ENCODE assay signal across 9 cellular contexts in genomic region chr15:47812436-47813109, GRCh38.
A peak's percentile ranks its signal among the peaks of the same experiment; 100 is the strongest.
DNase-seq lines count a peak whose midpoint lies in the region; ATAC-seq and TF ChIP-seq lines count a peak whose summit lies in the region.
"Had no signal": no experiment of that assay in that cellular context is flagged by ENCODE, and none has a peak within 500 bp of the region (broad histone marks: within the 10 kb centered on the region; RNA-seq: fewer than 3 reads in every experiment).

No MANE protein-coding gene starts in this region.

- H3K36me3 ChIP-seq in fibroblast of lung (ENCODE audit: control insufficient read depth, insufficient read depth, low read length) (no peaks in the 10 kb centered on the region), adrenal gland (replicated peaks in 1 of 2) (no peaks in the 10 kb centered on the region)

- no peak overlapping the region for H3K9ac ChIP-seq in fibroblast of lung (ENCODE audit: insufficient read depth, low read length)

- TF ChIP-seq CTCF in Calu3 (IDR thresholded peaks at IDR 0.05; ENCODE audit: unreplicated experiment) = no peak
- no peak for TF ChIP-seq CTCF in fibroblast of lung (conservative IDR thresholded peaks at IDR 0.05 in 1 of 2, IDR thresholded peaks at IDR 0.05 in 1 of 2; ENCODE audit: low read depth in 1 of 2, low read length in 2 of 2)
- no peak for TF ChIP-seq CTCF in adrenal gland (IDR thresholded peaks at IDR 0.05)
- TF ChIP-seq CTCF in CD4-positive, alpha-beta T cell (IDR thresholded peaks at IDR 0.05) = no peak

- no peaks in the 10 kb centered on the region for H3K79me2 ChIP-seq in fibroblast of lung (ENCODE audit: control insufficient read depth, insufficient read depth, low read length)

- WGBS in adrenal gland, 4 donors = 76 to 86% (median 80%) methylated on average over 5 of the region's 5 CpGs

- H3K4me3 ChIP-seq in fibroblast of lung (replicated peaks in 1 of 4; ENCODE audit: control extremely low read depth in 1 of 4, insufficient read depth in 1 of 4, low read depth in 3 of 4, low read length in 4 of 4) (no peak overlapping the region), adrenal gland (no peak overlapping the region)

- intact Hi-C loops in Calu3 (cut with micrococcal nuclease; ENCODE audit: unreplicated experiment) = no loop called here
- intact Hi-C loops in adrenal gland (cut with DNase I) = no loop called here
- intact Hi-C loops in CD4-positive, alpha-beta T cell (cut with DNase I, micrococcal nuclease) = no loop called here

- H3K27me3 ChIP-seq in fibroblast of lung (ENCODE audit: control insufficient read depth, insufficient read depth, low read length) = no peaks in the 10 kb centered on the region
- peaks cover 4% of the 10 kb centered on the region for H3K27me3 ChIP-seq in adrenal gland
- no peaks in the 10 kb centered on the region for H3K27me3 ChIP-seq in CD4-positive, alpha-beta T cell (ENCODE audit: control insufficient read depth, insufficient read depth, low read length)

- POLR2A ChIA-PET in CD4-positive, alpha-beta T cell (lab: Charles Lee) = no interaction called here

- no peak overlapping the region for H3K4me2 ChIP-seq in fibroblast of lung (ENCODE audit: extremely low read depth, insufficient read depth, low read length)

- no peaks in the 10 kb centered on the region for H4K20me1 ChIP-seq in fibroblast of lung (ENCODE audit: control insufficient read depth, extremely low read depth, insufficient read depth, low read length)

- H3K27me3 Mint-ChIP-seq in Calu3 (ENCODE audit: unreplicated experiment) = no peaks in the 10 kb centered on the region
- no peaks in the 10 kb centered on the region for H3K27me3 Mint-ChIP-seq in CD4-positive, alpha-beta T cell

- H3K9me3 Mint-ChIP-seq in Calu3 (ENCODE audit: low read depth, unreplicated experiment) = peaks cover 9% of the 10 kb centered on the region
- H3K9me3 Mint-ChIP-seq in CD4-positive, alpha-beta T cell = no peaks in the 10 kb centered on the region
- H3K9me3 Mint-ChIP-seq: CD8-positive, alpha-beta T cell had no signal

- H3K4me3 Mint-ChIP-seq in Calu3 (ENCODE audit: low read depth, unreplicated experiment) = no peak overlapping the region
- H3K4me3 Mint-ChIP-seq in CD4-positive, alpha-beta T cell = no peak overlapping the region
- H3K4me3 Mint-ChIP-seq: CD8-positive, alpha-beta T cell had no signal

- CTCF ChIA-PET in Calu3 (lab: Charles Lee) = no interaction called here
- CTCF ChIA-PET in CD4-positive, alpha-beta T cell (lab: Charles Lee) = no interaction called here

- no TSS peak for BruUV-seq in Calu3 (replicated peaks; lab: Mats Ljungman, UMichigan)

- peak; percentile 7 for DNase-seq in Calu3
- peak; percentile 18 to 68 for DNase-seq in fibroblast of lung (ENCODE audit: low read depth in 2 of 2)
- no peak for DNase-seq in activated gamma-delta T cell treated with Interleukin-2 at 50 U/mL for 16 hours
- no peak for DNase-seq in NCI-H1105 treated with DMSO at 0.1 percent for 48 hours (lab: John Stamatoyannopoulos, UW)
- DNase-seq in adrenal gland = no peak
- no peak for DNase-seq in CD4-positive, alpha-beta T cell
- DNase-seq: CD8-positive, alpha-beta T cell had no signal

- no peak overlapping the region for H2AFZ ChIP-seq in fibroblast of lung (ENCODE audit: low read length)

- H3K27ac ChIP-seq in fibroblast of lung (ENCODE audit: insufficient read depth, low read length) = no peak overlapping the region
- no peak overlapping the region for H3K27ac ChIP-seq in adrenal gland
- no peak overlapping the region for H3K27ac ChIP-seq in CD4-positive, alpha-beta T cell (ENCODE audit: low read depth, low read length)

- peaks cover 2% of the 10 kb centered on the region for H3K4me1 ChIP-seq in fibroblast of lung (ENCODE audit: control insufficient read depth, extremely low read depth, insufficient read depth, low read length)
- no peaks in the 10 kb centered on the region for H3K4me1 ChIP-seq in adrenal gland (replicated peaks in 1 of 2)

- TF ChIP-seq POLR2A in adrenal gland (IDR thresholded peaks at IDR 0.05) = no peak

- H3K9me3 ChIP-seq in fibroblast of lung (ENCODE audit: control insufficient read depth, insufficient read depth, low read depth, low read length) (no peaks in the 10 kb centered on the region), adrenal gland (replicated peaks in 1 of 3) (no peaks in the 10 kb centered on the region)
- H3K9me3 ChIP-seq in CD4-positive, alpha-beta T cell (ENCODE audit: control insufficient read depth, low read length) = no peaks in the 10 kb centered on the region

- peak; percentile 62 for ATAC-seq in GM21360 (IDR thresholded peaks at IDR 0.05; ENCODE audit: unreplicated experiment)
- peak; percentile 69 for ATAC-seq in HG03460 (IDR thresholded peaks at IDR 0.05; ENCODE audit: unreplicated experiment)
- ATAC-seq in CD4-positive, alpha-beta T cell (ENCODE audit: poor library complexity) = no peak
- ATAC-seq: CD8-positive, alpha-beta T cell had no signal

- H3K27ac Mint-ChIP-seq in Calu3 (ENCODE audit: unreplicated experiment) = no peak overlapping the region
- no peak overlapping the region for H3K27ac Mint-ChIP-seq in CD4-positive, alpha-beta T cell
- H3K27ac Mint-ChIP-seq: CD8-positive, alpha-beta T cell had no signal

- peaks cover 7% of the 10 kb centered on the region for H3K4me1 Mint-ChIP-seq in Calu3 (ENCODE audit: low read depth, unreplicated experiment)
- peaks cover 3% of the 10 kb centered on the region for H3K4me1 Mint-ChIP-seq in CD4-positive, alpha-beta T cell (ENCODE audit: low read depth)

- no peaks in the 10 kb centered on the region for H3K36me3 Mint-ChIP-seq in Calu3 (ENCODE audit: insufficient read depth, unreplicated experiment)
- no peaks in the 10 kb centered on the region for H3K36me3 Mint-ChIP-seq in CD4-positive, alpha-beta T cell (ENCODE audit: low read depth)
- H3K36me3 Mint-ChIP-seq: CD8-positive, alpha-beta T cell had no signal

Comparison
In these comparisons a context has a peak if more than half of its experiments do, and no peak if none do; other contexts are left out.
1. DNase-seq: peak in Calu3 (single experiment) and fibroblast of lung (2 of 2); none in activated gamma-delta T cell treated with Interleukin-2 at 50 U/mL for 16 hours (single experiment), NCI-H1105 treated with DMSO at 0.1 percent for 48 hours (single experiment), adrenal gland (0 of 7) and CD4-positive, alpha-beta T cell (0 of 10).